8 cellular contexts compared by ENCODE assay signal in genomic region chr12:120118710-120119097, GRCh38. TPM values are rescaled to one million over a fixed set of nuclear protein-coding genes. Genes with fewer than 3 reads are reported as not detected.
DNase-seq lines count a peak whose midpoint lies in the region; ATAC-seq and TF ChIP-seq lines count a peak whose summit lies in the region.

No MANE protein-coding gene starts in this region.

- peaks cover 10 to 19% of the 10 kb centered on the region in 2 donors for H3K4me1 ChIP-seq in breast epithelium
- H3K4me1 ChIP-seq in urinary bladder (ENCODE audit: insufficient read depth): no peaks in the 10 kb centered on the region

- CTCF ChIA-PET in MCF 10A (lab: Yijun Ruan, JAX): interaction anchor here (0.6 to 1.1 kb wide), 3 partner anchors 12 to 130 kb away, joined by 3 to 4 read pairs (median 3); partner anchors contain the start of gene BICDL1

- no peaks in the 10 kb centered on the region for H3K9me3 ChIP-seq in breast epithelium

- BruUV-seq in MCF 10A (replicated peaks; lab: Mats Ljungman, UMichigan): no TSS peak

- H3K36me3 ChIP-seq in breast epithelium (no peaks in the 10 kb centered on the region), urinary bladder (ENCODE audit: insufficient read depth) (no peaks in the 10 kb centered on the region)

- H3K4me3 ChIP-seq in breast epithelium (peak overlapping the region in 1 of 3 donors; percentile 83), urinary bladder (ENCODE audit: low read depth, low read length) (no peak overlapping the region)

- H3K27ac Mint-ChIP-seq in MCF 10A (ENCODE audit: low read depth, unreplicated experiment): peak overlapping the region; percentile 95
- peak overlapping the region; percentile 37 for H3K27ac Mint-ChIP-seq in activated naive CD8-positive, alpha-beta T cell
- peak overlapping the region in 3 of 6 donors; percentile 59 to 67 (median 64) for H3K27ac Mint-ChIP-seq in immature natural killer cell

- ATAC-seq in HG03378 (IDR thresholded peaks at IDR 0.05; ENCODE audit: unreplicated experiment): no peak

- H3K9me3 Mint-ChIP-seq in MCF 10A (ENCODE audit: unreplicated experiment): no peaks in the 10 kb centered on the region
- no peaks in the 10 kb centered on the region for H3K9me3 Mint-ChIP-seq in activated naive CD8-positive, alpha-beta T cell (ENCODE audit: low read depth)
- H3K9me3 Mint-ChIP-seq in immature natural killer cell: no peaks in the 10 kb centered on the region

- TF ChIP-seq POLR2A in breast epithelium (IDR thresholded peaks at IDR 0.05): no peak

- H3K27ac ChIP-seq in breast epithelium (peak overlapping the region in 1 of 2 donors; percentile 45), urinary bladder (ENCODE audit: low read depth) (peak overlapping the region; percentile 0)

- DNase-seq in MCF 10A (ENCODE audit: unreplicated experiment): peak; percentile 47
- no peak for DNase-seq in breast epithelium (ENCODE audit: low spot score in 2 of 2)
- DNase-seq in immature natural killer cell: no peak
- DNase-seq in activated CD4-positive, CD25-positive, alpha-beta regulatory T cell treated with anti-CD3 and anti-CD28 coated beads, Interleukin-2, amount 50 U/mL, for 72 hours: no peak
- DNase-seq in effector CD4-positive, alpha-beta T cell: no peak

- H3K27me3 Mint-ChIP-seq in MCF 10A (ENCODE audit: insufficient read depth, unreplicated experiment): no peaks in the 10 kb centered on the region
- H3K27me3 Mint-ChIP-seq in activated naive CD8-positive, alpha-beta T cell: no peaks in the 10 kb centered on the region
- peaks cover 0 to 17% (median 12%) of the 10 kb centered on the region in 3 donors for H3K27me3 Mint-ChIP-seq in immature natural killer cell (ENCODE audit: low read depth in 3 of 3)

- WGBS in urinary bladder: 78% methylated on average over 3 of the region's 3 CpGs

- H3K4me1 Mint-ChIP-seq in MCF 10A (ENCODE audit: insufficient read depth, unreplicated experiment): peaks cover 44% of the 10 kb centered on the region
- H3K4me1 Mint-ChIP-seq in activated naive CD8-positive, alpha-beta T cell (ENCODE audit: low read depth): peaks cover 75% of the 10 kb centered on the region
- H3K4me1 Mint-ChIP-seq in immature natural killer cell: peaks cover 49 to 60% of the 10 kb centered on the region in 2 donors

- H3K4me3 Mint-ChIP-seq in MCF 10A (ENCODE audit: unreplicated experiment) (peak overlapping the region; percentile 83), immature natural killer cell (peak overlapping the region; percentile 53 to 99 (median 91))
- peak overlapping the region; percentile 91 for H3K4me3 Mint-ChIP-seq in activated naive CD8-positive, alpha-beta T cell

- H3K36me3 Mint-ChIP-seq in MCF 10A (ENCODE audit: insufficient read depth, unreplicated experiment): peaks cover 27% of the 10 kb centered on the region
- H3K36me3 Mint-ChIP-seq in activated naive CD8-positive, alpha-beta T cell: peaks cover 8% of the 10 kb centered on the region
- no peaks in the 10 kb centered on the region for H3K36me3 Mint-ChIP-seq in immature natural killer cell

- no peak for TF ChIP-seq CTCF in MCF 10A (IDR thresholded peaks at IDR 0.05; ENCODE audit: unreplicated experiment)
- TF ChIP-seq CTCF in breast epithelium (IDR thresholded peaks at IDR 0.05): no peak

- POLR2A ChIA-PET in MCF 10A (lab: Yijun Ruan, JAX): interaction anchor here (0.6 to 6.0 kb wide), 26 partner anchors 8 to 198 kb away, joined by 3 to 106 read pairs (median 4); partner anchors contain the start of genes BICDL1, PXN, RNU4-1 and RNU4-2

- H3K27me3 ChIP-seq in breast epithelium: no peaks in the 10 kb centered on the region

- intact Hi-C loops in MCF 10A (cut with micrococcal nuclease) (loop anchor here (5.0 to 10.0 kb wide), 2 partner anchors 79 to 146 kb away; partner anchors contain the start of gene PXN), breast epithelium (cut with DNase I; ENCODE audit: low total_unique reads) (no loop called here)

RNA-seq across cellular contexts. Expression of gene RAB35, which starts 2.2 kb away (rescaled TPM):
- total RNA-seq in MCF 10A (2022) (54.4 and 57.8 TPM in 2 replicates), breast epithelium (10 to 100 TPM; 23.3 to 26.8 (median 26.2) TPM), urinary bladder (14.9 TPM)
- polyA plus RNA-seq in immature natural killer cell (10 to 100 TPM; 16.3 to 34.9 (median 26.3) TPM), urinary bladder (42.4 TPM)
